Comparison of ENCODE assay signal across 10 cellular contexts in genomic region chr10:56633876-56634452, GRCh38.
A peak's percentile ranks its signal among the peaks of the same experiment; 100 is the strongest.
DNase-seq lines count a peak whose midpoint lies in the region; ATAC-seq and TF ChIP-seq lines count a peak whose summit lies in the region.
"Had no signal": no experiment of that assay in that cellular context is flagged by ENCODE, and none has a peak within 500 bp of the region (broad histone marks: within the 10 kb centered on the region; RNA-seq: fewer than 3 reads in every experiment).

No MANE protein-coding gene starts in this region.

- peak; percentile 99 for ATAC-seq in GM19438 (IDR thresholded peaks at IDR 0.05; ENCODE audit: low read depth, unreplicated experiment)
- peak; percentile 99 for ATAC-seq in HG02981 (IDR thresholded peaks at IDR 0.05; ENCODE audit: unreplicated experiment)

- no peaks in the 10 kb centered on the region for H3K27me3 ChIP-seq in stomach

- no peak overlapping the region for H3K27ac Mint-ChIP-seq in activated T-helper 1 cell treated with anti-CD3 and anti-CD28 coated beads, Interleukin-12 subunit alpha, Interleukin-12 subunit beta, Interleukin-2, Interleukin-4 antibody, amounts not matched to agents 30 ng/mL and 10 ng/mL and 1 ng/mL, durations not matched to agents 14 hours and 24 hours and 36 hours
- H3K27ac Mint-ChIP-seq: activated CD4-positive, alpha-beta T cell treated with anti-CD3 and anti-CD28 coated beads, Interleukin-2, amount 10 ng/mL, durations not matched to agents 7 days and 5 days; nephron had no signal

- no peaks in the 10 kb centered on the region for H3K36me3 ChIP-seq in stomach

- no peaks in the 10 kb centered on the region for H3K36me3 Mint-ChIP-seq in activated T-helper 1 cell treated with anti-CD3 and anti-CD28 coated beads, Interleukin-12 subunit alpha, Interleukin-12 subunit beta, Interleukin-2, Interleukin-4 antibody, amounts not matched to agents 30 ng/mL and 10 ng/mL and 1 ng/mL, durations not matched to agents 14 hours and 24 hours and 36 hours (ENCODE audit: low read depth)

- no peak for TF ChIP-seq CTCF in stomach (IDR thresholded peaks at IDR 0.05)

- no peak for TF ChIP-seq POLR2A in stomach (IDR thresholded peaks at IDR 0.05)

- H3K27ac ChIP-seq in stomach: no peak overlapping the region

- peaks cover 0 to 26% (median 6%) of the 10 kb centered on the region in 4 donors for H3K9me3 ChIP-seq in stomach

- 53 to 69% (median 64%) methylated on average over 1 of the region's 1 CpG for WGBS in stomach, 5 donors

- no peaks in the 10 kb centered on the region for H3K4me1 Mint-ChIP-seq in activated T-helper 1 cell treated with anti-CD3 and anti-CD28 coated beads, Interleukin-12 subunit alpha, Interleukin-12 subunit beta, Interleukin-2, Interleukin-4 antibody, amounts not matched to agents 30 ng/mL and 10 ng/mL and 1 ng/mL, durations not matched to agents 14 hours and 24 hours and 36 hours (ENCODE audit: low read depth)
- H3K4me1 Mint-ChIP-seq: activated CD4-positive, alpha-beta T cell treated with anti-CD3 and anti-CD28 coated beads, Interleukin-2, amount 10 ng/mL, durations not matched to agents 7 days and 5 days; nephron had no signal

- intact Hi-C loops in stomach (cut with DNase I; ENCODE audit: low total_unique reads): no loop called here
- intact Hi-C loops in activated T-helper 1 cell treated with anti-CD3 and anti-CD28 coated beads, Interleukin-12 subunit alpha, Interleukin-12 subunit beta, Interleukin-2, Interleukin-4 antibody, amounts not matched to agents 30 ng/mL and 10 ng/mL and 1 ng/mL, durations not matched to agents 14 hours and 24 hours and 36 hours (cut with micrococcal nuclease): no loop called here

- no peaks in the 10 kb centered on the region for H3K4me1 ChIP-seq in stomach

- DNase-seq in DMS79 treated with DMSO at 0.1 percent for 48 hours (lab: John Stamatoyannopoulos, UW) (peak; percentile 85), NCI-H146 (lab: John Stamatoyannopoulos, UW) (peak; percentile 82), stomach (no peak), amygdala (lab: John Stamatoyannopoulos, UW) (no peak)
- no peak for DNase-seq in activated CD4-positive, alpha-beta T cell treated with anti-CD3 and anti-CD28 coated beads, Interleukin-2, amount 50 U/mL, for 1 hour
- DNase-seq in activated T-helper 1 cell treated with anti-CD3 and anti-CD28 coated beads, Interleukin-12 subunit alpha, Interleukin-12 subunit beta, Interleukin-2, Interleukin-4 antibody, amounts not matched to agents 30 ng/mL and 10 ng/mL and 1 ng/mL, durations not matched to agents 14 hours and 24 hours and 36 hours (ENCODE audit: low spot score): no peak
- DNase-seq: activated CD4-positive, alpha-beta T cell treated with anti-CD3 and anti-CD28 coated beads, Interleukin-2, amount 10 ng/mL, durations not matched to agents 7 days and 5 days had no signal

- H3K4me3 Mint-ChIP-seq in activated T-helper 1 cell treated with anti-CD3 and anti-CD28 coated beads, Interleukin-12 subunit alpha, Interleukin-12 subunit beta, Interleukin-2, Interleukin-4 antibody, amounts not matched to agents 30 ng/mL and 10 ng/mL and 1 ng/mL, durations not matched to agents 14 hours and 24 hours and 36 hours: no peak overlapping the region
- H3K4me3 Mint-ChIP-seq: activated CD4-positive, alpha-beta T cell treated with anti-CD3 and anti-CD28 coated beads, Interleukin-2, amount 10 ng/mL, durations not matched to agents 7 days and 5 days; nephron had no signal

- peaks cover 8% of the 10 kb centered on the region for H3K9me3 Mint-ChIP-seq in activated T-helper 1 cell treated with anti-CD3 and anti-CD28 coated beads, Interleukin-12 subunit alpha, Interleukin-12 subunit beta, Interleukin-2, Interleukin-4 antibody, amounts not matched to agents 30 ng/mL and 10 ng/mL and 1 ng/mL, durations not matched to agents 14 hours and 24 hours and 36 hours

- no peak overlapping the region for H3K4me3 ChIP-seq in stomach

- H3K27me3 Mint-ChIP-seq in activated T-helper 1 cell treated with anti-CD3 and anti-CD28 coated beads, Interleukin-12 subunit alpha, Interleukin-12 subunit beta, Interleukin-2, Interleukin-4 antibody, amounts not matched to agents 30 ng/mL and 10 ng/mL and 1 ng/mL, durations not matched to agents 14 hours and 24 hours and 36 hours (ENCODE audit: insufficient read depth): no peaks in the 10 kb centered on the region
- H3K27me3 Mint-ChIP-seq: activated CD4-positive, alpha-beta T cell treated with anti-CD3 and anti-CD28 coated beads, Interleukin-2, amount 10 ng/mL, durations not matched to agents 7 days and 5 days had no signal

- TF ChIP-seq EP300 in stomach (IDR thresholded peaks at IDR 0.05): no peak

Comparison
In these comparisons a context has a peak if more than half of its experiments do, and no peak if none do; other contexts are left out.
1. DNase-seq: peak in DMS79 treated with DMSO at 0.1 percent for 48 hours (single experiment) and NCI-H146 (single experiment); none in stomach (single experiment), activated CD4-positive, alpha-beta T cell treated with anti-CD3 and anti-CD28 coated beads, Interleukin-2, amount 50 U/mL, for 1 hour (single experiment), activated T-helper 1 cell treated with anti-CD3 and anti-CD28 coated beads, Interleukin-12 subunit alpha, Interleukin-12 subunit beta, Interleukin-2, Interleukin-4 antibody, amounts not matched to agents 30 ng/mL and 10 ng/mL and 1 ng/mL, durations not matched to agents 14 hours and 24 hours and 36 hours (single experiment) and amygdala (0 of 56).